ENCODE assay signal across 1 cellular context in genomic region chr15:84600687-84601554, GRCh38.
TF ChIP-seq lines count a peak whose summit lies in the region.

Gene ZSCAN2, plus strand, starts transcription at chr15:84601009. Its CDS starts 2,919 bp downstream, at chr15:84603928.

TF ChIP-seq in HepG2, 621 proteins besides CTCF, POLR2A, EP300 and RAD21 (continued from another document and continues in another):
- TF ChIP-seq SKIL (CRISPR knock-in tag; IDR thresholded peaks at IDR 0.05; ENCODE audit: borderline replicate concordance) (no peak), HNRNPUL1 (IDR thresholded peaks at IDR 0.05; ENCODE audit: low read depth, low read length) (peak; percentile 46; the same call in 1 of the 2 replicates), ZNF292 (CRISPR knock-in tag; IDR thresholded peaks at IDR 0.05; ENCODE audit: borderline replicate concordance, low read depth) (0 out of 2 replicates have a peak, but pooled peaks have one; percentile 27), PLRG1 (conservative IDR thresholded peaks at IDR 0.05) (no peak), SNAPC2 (CRISPR knock-in tag; IDR thresholded peaks at IDR 0.05) (peak; percentile 58; the same call in 1 of the 2 replicates), MEF2D (CRISPR knock-in tag; IDR thresholded peaks at IDR 0.05) (peak; percentile 71), ZNF773 (CRISPR knock-in tag; IDR thresholded peaks at IDR 0.05; ENCODE audit: borderline replicate concordance) (no peak), ATM (IDR thresholded peaks at IDR 0.05; ENCODE audit: borderline replicate concordance) (no peak), ZNF547 (CRISPR knock-in tag; IDR thresholded peaks at IDR 0.05) (peak; percentile 25; the same call in 1 of the 2 replicates), GLI4 (CRISPR knock-in tag; IDR thresholded peaks at IDR 0.05; ENCODE audit: borderline replicate concordance) (peak; percentile 91), CHD2 (IDR thresholded peaks at IDR 0.05; ENCODE audit: low read depth, low read length) (peak; percentile 46; the same call in 1 of the 2 replicates), TARDBP (CRISPR knock-in tag; IDR thresholded peaks at IDR 0.05) (no peak; the same call in 1 of the 2 replicates), ATRX (CRISPR knock-in tag; IDR thresholded peaks at IDR 0.05; ENCODE audit: borderline replicate concordance) (no peak), ZFP91 (CRISPR knock-in tag; IDR thresholded peaks at IDR 0.05; ENCODE audit: borderline replicate concordance) (peak; percentile 86; the same call in 1 of the 2 replicates), GABPA (IDR thresholded peaks at IDR 0.05; ENCODE audit: low read depth, low read length) (no peak), GABPA (CRISPR knock-in tag; IDR thresholded peaks at IDR 0.05; ENCODE audit: low read depth) (peak; percentile 66), ZNF580 (CRISPR knock-in tag; IDR thresholded peaks at IDR 0.05; ENCODE audit: borderline replicate concordance, low read depth) (peak; percentile 57; the same call in 1 of the 2 replicates), ZNF766 (CRISPR knock-in tag; IDR thresholded peaks at IDR 0.05; ENCODE audit: borderline replicate concordance) (0 out of 2 replicates have a peak, but pooled peaks have one; percentile 0), KAT8 (CRISPR knock-in tag; IDR thresholded peaks at IDR 0.05) (peak; percentile 71), ZNF629 (CRISPR knock-in tag; conservative IDR thresholded peaks at IDR 0.05) (peak; percentile 73), ZFP36L1 (CRISPR knock-in tag; IDR thresholded peaks at IDR 0.05) (no peak), ZHX2 (IDR thresholded peaks at IDR 0.05; ENCODE audit: low read depth) (peak; percentile 14; the same call in 1 of the 2 replicates), ZHX2 (CRISPR knock-in tag; IDR thresholded peaks at IDR 0.05; ENCODE audit: borderline replicate concordance) (no peak), PRMT3 (CRISPR knock-in tag; IDR thresholded peaks at IDR 0.05; ENCODE audit: borderline replicate concordance, low read depth) (no peak), ZNF451 (CRISPR knock-in tag; IDR thresholded peaks at IDR 0.05) (0 out of 2 replicates have a peak, but pooled peaks have one; percentile 32), ZMYM4 (CRISPR knock-in tag; IDR thresholded peaks at IDR 0.05) (peak; percentile 52), ZNF335 (CRISPR knock-in tag; IDR thresholded peaks at IDR 0.05) (peak; percentile 85), ZIK1 (CRISPR knock-in tag; IDR thresholded peaks at IDR 0.05; ENCODE audit: borderline replicate concordance, low read depth) (0 out of 2 replicates have a peak, but pooled peaks have one; percentile 53), ZSCAN29 (CRISPR knock-in tag; conservative IDR thresholded peaks at IDR 0.05) (no peak; the same call in 1 of the 2 replicates), ARID5B (CRISPR knock-in tag; IDR thresholded peaks at IDR 0.05) (0 out of 2 replicates have a peak, but pooled peaks have one; percentile 27), ZNF687 (CRISPR knock-in tag; IDR thresholded peaks at IDR 0.05) (peak; percentile 83), SALL1 (CRISPR knock-in tag; IDR thresholded peaks at IDR 0.05) (peak; percentile 50; the same call in 1 of the 2 replicates), ZNF432 (CRISPR knock-in tag; IDR thresholded peaks at IDR 0.05; ENCODE audit: borderline replicate concordance) (no peak), NKX3-1 (CRISPR knock-in tag; IDR thresholded peaks at IDR 0.05) (no peak), IRF9 (CRISPR knock-in tag; IDR thresholded peaks at IDR 0.05; ENCODE audit: borderline replicate concordance) (0 out of 2 replicates have a peak, but pooled peaks have one; percentile 39), HOXA3 (CRISPR knock-in tag; IDR thresholded peaks at IDR 0.05) (peak; percentile 65; the same call in 1 of the 2 replicates), ATF7 (IDR thresholded peaks at IDR 0.05) (no peak), ATF7 (CRISPR knock-in tag; IDR thresholded peaks at IDR 0.05) (peak; percentile 52; the same call in 1 of the 2 replicates)
